1 cellular context compared by ENCODE assay signal in the genomic region with DNA sequence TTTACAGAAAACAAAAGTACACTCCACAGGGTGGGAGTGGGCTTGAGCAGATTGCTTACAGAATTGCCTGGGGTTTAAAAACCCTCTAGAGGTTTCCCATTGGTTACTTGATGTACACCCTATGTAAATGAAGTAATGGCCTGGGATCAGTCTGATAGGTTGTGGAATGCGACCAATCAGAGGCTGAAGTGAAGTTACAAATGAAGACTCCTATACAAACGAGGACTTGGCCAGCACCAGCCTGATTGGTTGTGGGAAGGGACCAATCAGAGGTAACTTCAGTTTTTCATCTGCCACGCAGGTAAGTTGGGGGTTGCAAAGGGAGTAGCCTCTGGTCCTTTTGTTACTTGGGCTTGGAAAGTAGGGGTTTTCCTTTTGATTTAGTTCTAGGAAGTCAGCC.
TF ChIP-seq lines count a peak whose summit lies in the region.

No MANE protein-coding gene starts in this region.

TF ChIP-seq in WTC11, 78 proteins besides CTCF, POLR2A, EP300 and RAD21:
- TF ChIP-seq OVOL2 (CRISPR knock-in tag; IDR thresholded peaks at IDR 0.05; ENCODE audit: borderline replicate concordance) = no peak
- TF ChIP-seq GRHL2 (CRISPR knock-in tag; IDR thresholded peaks at IDR 0.05; ENCODE audit: insufficient replicate concordance, severe bottlenecking) = no peak
- no peak for TF ChIP-seq NFATC4 (CRISPR knock-in tag; IDR thresholded peaks at IDR 0.05)
- TF ChIP-seq, protein P1, sequence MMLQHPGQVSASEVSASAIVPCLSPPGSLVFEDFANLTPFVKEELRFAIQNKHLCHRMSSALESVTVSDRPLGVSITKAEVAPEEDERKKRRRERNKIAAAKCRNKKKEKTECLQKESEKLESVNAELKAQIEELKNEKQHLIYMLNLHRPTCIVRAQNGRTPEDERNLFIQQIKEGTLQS (CRISPR knock-in tag; conservative IDR thresholded peaks at IDR 0.05) = no peak
- TF ChIP-seq TEAD4 (CRISPR knock-in tag; IDR thresholded peaks at IDR 0.05) = no peak
- TF ChIP-seq, protein P2, sequence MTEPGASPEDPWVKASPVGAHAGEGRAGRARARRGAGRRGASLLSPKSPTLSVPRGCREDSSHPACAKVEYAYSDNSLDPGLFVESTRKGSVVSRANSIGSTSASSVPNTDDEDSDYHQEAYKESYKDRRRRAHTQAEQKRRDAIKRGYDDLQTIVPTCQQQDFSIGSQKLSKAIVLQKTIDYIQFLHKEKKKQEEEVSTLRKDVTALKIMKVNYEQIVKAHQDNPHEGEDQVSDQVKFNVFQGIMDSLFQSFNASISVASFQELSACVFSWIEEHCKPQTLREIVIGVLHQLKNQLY (CRISPR knock-in tag; IDR thresholded peaks at IDR 0.05) = no peak
- TF ChIP-seq, protein P3, sequence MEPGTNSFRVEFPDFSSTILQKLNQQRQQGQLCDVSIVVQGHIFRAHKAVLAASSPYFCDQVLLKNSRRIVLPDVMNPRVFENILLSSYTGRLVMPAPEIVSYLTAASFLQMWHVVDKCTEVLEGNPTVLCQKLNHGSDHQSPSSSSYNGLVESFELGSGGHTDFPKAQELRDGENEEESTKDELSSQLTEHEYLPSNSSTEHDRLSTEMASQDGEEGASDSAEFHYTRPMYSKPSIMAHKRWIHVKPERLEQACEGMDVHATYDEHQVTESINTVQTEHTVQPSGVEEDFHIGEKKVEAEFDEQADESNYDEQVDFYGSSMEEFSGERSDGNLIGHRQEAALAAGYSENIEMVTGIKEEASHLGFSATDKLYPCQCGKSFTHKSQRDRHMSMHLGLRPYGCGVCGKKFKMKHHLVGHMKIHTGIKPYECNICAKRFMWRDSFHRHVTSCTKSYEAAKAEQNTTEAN (CRISPR knock-in tag; IDR thresholded peaks at IDR 0.05) = no peak
- TF ChIP-seq, protein P4, sequence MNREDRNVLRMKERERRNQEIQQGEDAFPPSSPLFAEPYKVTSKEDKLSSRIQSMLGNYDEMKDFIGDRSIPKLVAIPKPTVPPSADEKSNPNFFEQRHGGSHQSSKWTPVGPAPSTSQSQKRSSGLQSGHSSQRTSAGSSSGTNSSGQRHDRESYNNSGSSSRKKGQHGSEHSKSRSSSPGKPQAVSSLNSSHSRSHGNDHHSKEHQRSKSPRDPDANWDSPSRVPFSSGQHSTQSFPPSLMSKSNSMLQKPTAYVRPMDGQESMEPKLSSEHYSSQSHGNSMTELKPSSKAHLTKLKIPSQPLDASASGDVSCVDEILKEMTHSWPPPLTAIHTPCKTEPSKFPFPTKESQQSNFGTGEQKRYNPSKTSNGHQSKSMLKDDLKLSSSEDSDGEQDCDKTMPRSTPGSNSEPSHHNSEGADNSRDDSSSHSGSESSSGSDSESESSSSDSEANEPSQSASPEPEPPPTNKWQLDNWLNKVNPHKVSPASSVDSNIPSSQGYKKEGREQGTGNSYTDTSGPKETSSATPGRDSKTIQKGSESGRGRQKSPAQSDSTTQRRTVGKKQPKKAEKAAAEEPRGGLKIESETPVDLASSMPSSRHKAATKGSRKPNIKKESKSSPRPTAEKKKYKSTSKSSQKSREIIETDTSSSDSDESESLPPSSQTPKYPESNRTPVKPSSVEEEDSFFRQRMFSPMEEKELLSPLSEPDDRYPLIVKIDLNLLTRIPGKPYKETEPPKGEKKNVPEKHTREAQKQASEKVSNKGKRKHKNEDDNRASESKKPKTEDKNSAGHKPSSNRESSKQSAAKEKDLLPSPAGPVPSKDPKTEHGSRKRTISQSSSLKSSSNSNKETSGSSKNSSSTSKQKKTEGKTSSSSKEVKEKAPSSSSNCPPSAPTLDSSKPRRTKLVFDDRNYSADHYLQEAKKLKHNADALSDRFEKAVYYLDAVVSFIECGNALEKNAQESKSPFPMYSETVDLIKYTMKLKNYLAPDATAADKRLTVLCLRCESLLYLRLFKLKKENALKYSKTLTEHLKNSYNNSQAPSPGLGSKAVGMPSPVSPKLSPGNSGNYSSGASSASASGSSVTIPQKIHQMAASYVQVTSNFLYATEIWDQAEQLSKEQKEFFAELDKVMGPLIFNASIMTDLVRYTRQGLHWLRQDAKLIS (CRISPR knock-in tag; IDR thresholded peaks at IDR 0.05; ENCODE audit: borderline replicate concordance) = no peak
- no peak for TF ChIP-seq FOXK1 (CRISPR knock-in tag; IDR thresholded peaks at IDR 0.05)
- TF ChIP-seq, protein P5, sequence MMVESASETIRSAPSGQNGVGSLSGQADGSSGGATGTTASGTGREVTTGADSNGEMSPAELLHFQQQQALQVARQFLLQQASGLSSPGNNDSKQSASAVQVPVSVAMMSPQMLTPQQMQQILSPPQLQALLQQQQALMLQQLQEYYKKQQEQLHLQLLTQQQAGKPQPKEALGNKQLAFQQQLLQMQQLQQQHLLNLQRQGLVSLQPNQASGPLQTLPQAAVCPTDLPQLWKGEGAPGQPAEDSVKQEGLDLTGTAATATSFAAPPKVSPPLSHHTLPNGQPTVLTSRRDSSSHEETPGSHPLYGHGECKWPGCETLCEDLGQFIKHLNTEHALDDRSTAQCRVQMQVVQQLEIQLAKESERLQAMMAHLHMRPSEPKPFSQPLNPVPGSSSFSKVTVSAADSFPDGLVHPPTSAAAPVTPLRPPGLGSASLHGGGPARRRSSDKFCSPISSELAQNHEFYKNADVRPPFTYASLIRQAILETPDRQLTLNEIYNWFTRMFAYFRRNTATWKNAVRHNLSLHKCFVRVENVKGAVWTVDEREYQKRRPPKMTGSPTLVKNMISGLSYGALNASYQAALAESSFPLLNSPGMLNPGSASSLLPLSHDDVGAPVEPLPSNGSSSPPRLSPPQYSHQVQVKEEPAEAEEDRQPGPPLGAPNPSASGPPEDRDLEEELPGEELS (CRISPR knock-in tag; IDR thresholded peaks at IDR 0.05) = no peak
- TF ChIP-seq KAT7 (CRISPR knock-in tag; IDR thresholded peaks at IDR 0.05; ENCODE audit: borderline replicate concordance) = no peak
- TF ChIP-seq, protein P6, sequence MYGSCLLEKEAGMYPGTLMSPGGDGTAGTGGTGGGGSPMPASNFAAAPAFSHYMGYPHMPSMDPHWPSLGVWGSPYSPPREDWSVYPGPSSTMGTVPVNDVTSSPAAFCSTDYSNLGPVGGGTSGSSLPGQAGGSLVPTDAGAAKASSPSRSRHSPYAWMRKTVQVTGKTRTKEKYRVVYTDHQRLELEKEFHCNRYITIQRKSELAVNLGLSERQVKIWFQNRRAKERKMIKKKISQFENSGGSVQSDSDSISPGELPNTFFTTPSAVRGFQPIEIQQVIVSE (CRISPR knock-in tag; IDR thresholded peaks at IDR 0.05; ENCODE audit: borderline replicate concordance) = no peak
- TF ChIP-seq, protein P7, sequence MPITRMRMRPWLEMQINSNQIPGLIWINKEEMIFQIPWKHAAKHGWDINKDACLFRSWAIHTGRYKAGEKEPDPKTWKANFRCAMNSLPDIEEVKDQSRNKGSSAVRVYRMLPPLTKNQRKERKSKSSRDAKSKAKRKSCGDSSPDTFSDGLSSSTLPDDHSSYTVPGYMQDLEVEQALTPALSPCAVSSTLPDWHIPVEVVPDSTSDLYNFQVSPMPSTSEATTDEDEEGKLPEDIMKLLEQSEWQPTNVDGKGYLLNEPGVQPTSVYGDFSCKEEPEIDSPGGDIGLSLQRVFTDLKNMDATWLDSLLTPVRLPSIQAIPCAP (CRISPR knock-in tag; IDR thresholded peaks at IDR 0.05) = no peak
- TF ChIP-seq ELF4 (CRISPR knock-in tag; IDR thresholded peaks at IDR 0.05; ENCODE audit: low read depth) = no peak
- TF ChIP-seq, protein P8, sequence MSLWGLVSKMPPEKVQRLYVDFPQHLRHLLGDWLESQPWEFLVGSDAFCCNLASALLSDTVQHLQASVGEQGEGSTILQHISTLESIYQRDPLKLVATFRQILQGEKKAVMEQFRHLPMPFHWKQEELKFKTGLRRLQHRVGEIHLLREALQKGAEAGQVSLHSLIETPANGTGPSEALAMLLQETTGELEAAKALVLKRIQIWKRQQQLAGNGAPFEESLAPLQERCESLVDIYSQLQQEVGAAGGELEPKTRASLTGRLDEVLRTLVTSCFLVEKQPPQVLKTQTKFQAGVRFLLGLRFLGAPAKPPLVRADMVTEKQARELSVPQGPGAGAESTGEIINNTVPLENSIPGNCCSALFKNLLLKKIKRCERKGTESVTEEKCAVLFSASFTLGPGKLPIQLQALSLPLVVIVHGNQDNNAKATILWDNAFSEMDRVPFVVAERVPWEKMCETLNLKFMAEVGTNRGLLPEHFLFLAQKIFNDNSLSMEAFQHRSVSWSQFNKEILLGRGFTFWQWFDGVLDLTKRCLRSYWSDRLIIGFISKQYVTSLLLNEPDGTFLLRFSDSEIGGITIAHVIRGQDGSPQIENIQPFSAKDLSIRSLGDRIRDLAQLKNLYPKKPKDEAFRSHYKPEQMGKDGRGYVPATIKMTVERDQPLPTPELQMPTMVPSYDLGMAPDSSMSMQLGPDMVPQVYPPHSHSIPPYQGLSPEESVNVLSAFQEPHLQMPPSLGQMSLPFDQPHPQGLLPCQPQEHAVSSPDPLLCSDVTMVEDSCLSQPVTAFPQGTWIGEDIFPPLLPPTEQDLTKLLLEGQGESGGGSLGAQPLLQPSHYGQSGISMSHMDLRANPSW (CRISPR knock-in tag; conservative IDR thresholded peaks at IDR 0.05; ENCODE audit: low read depth) = no peak
- no peak for TF ChIP-seq NFYB (CRISPR knock-in tag; conservative IDR thresholded peaks at IDR 0.05; ENCODE audit: low read depth)
- TF ChIP-seq, protein P9, sequence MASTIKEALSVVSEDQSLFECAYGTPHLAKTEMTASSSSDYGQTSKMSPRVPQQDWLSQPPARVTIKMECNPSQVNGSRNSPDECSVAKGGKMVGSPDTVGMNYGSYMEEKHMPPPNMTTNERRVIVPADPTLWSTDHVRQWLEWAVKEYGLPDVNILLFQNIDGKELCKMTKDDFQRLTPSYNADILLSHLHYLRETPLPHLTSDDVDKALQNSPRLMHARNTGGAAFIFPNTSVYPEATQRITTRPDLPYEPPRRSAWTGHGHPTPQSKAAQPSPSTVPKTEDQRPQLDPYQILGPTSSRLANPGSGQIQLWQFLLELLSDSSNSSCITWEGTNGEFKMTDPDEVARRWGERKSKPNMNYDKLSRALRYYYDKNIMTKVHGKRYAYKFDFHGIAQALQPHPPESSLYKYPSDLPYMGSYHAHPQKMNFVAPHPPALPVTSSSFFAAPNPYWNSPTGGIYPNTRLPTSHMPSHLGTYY (CRISPR knock-in tag; IDR thresholded peaks at IDR 0.05) = no peak
- TF ChIP-seq ZNF121 (CRISPR knock-in tag; IDR thresholded peaks at IDR 0.05) = no peak
- TF ChIP-seq FOXP1 (CRISPR knock-in tag; IDR thresholded peaks at IDR 0.05; ENCODE audit: borderline replicate concordance) = no peak
TF ChIP-seq in WTC11: peak in this region for 0.
